27 cellular contexts compared by ENCODE assay signal in genomic region chr6:144655376-144655775, GRCh38.
DNase-seq lines count a peak whose midpoint lies in the region; ATAC-seq and TF ChIP-seq lines count a peak whose summit lies in the region.
"Had no signal": no experiment of that assay in that cellular context is flagged by ENCODE, and none has a peak within 500 bp of the region (broad histone marks: within the 10 kb centered on the region; RNA-seq: fewer than 3 reads in every experiment).

No MANE protein-coding gene starts in this region.

- H3K27ac ChIP-seq in OCI-LY1 (ENCODE audit: low read depth, low read length, poor library complexity, severe bottlenecking) (peak overlapping the region; percentile 26), heart right ventricle (no peak overlapping the region)
- H3K27ac ChIP-seq: suprapubic skin, WERI-Rb-1 had no signal

- H3K9me2 ChIP-seq in OCI-LY1 (ENCODE audit: low read depth, low read length), result no peaks in the 10 kb centered on the region

- no peak overlapping the region for H3K4me2 ChIP-seq in OCI-LY1 (ENCODE audit: low read length)

- H3K27ac Mint-ChIP-seq in activated T-cell treated with anti-CD3 and anti-CD28 coated beads, Interleukin-2, amount 50 U/mL, for 24 hours, result peak overlapping the region; percentile 2
- H3K27ac Mint-ChIP-seq in progenitor cell of endocrine pancreas, result peak overlapping the region; percentile 78
- H3K27ac Mint-ChIP-seq: activated naive CD8-positive, alpha-beta T cell treated with anti-CD3 and anti-CD28 coated beads, Interleukin-2, amount 10 ng/mL, durations not matched to agents 7 days and 5 days; T-helper 2 cell treated with Interferon-gamma antibody and Interleukin-4, amounts not matched to agents 5 μg/mL and 100 μg/mL, for 36 hours had no signal

- H3K9me3 ChIP-seq in OCI-LY1 (ENCODE audit: low read length) (no peaks in the 10 kb centered on the region), heart right ventricle (no peaks in the 10 kb centered on the region)
- H3K9me3 ChIP-seq: MG63, suprapubic skin had no signal

- H3K27me3 Mint-ChIP-seq in activated T-cell treated with anti-CD3 and anti-CD28 coated beads, Interleukin-2, amount 50 U/mL, for 24 hours, result no peaks in the 10 kb centered on the region
- no peaks in the 10 kb centered on the region for H3K27me3 Mint-ChIP-seq in progenitor cell of endocrine pancreas
- H3K27me3 Mint-ChIP-seq: activated naive CD8-positive, alpha-beta T cell treated with anti-CD3 and anti-CD28 coated beads, Interleukin-2, amount 10 ng/mL, durations not matched to agents 7 days and 5 days had no signal

- peaks cover 80% of the 10 kb centered on the region for H3K4me1 ChIP-seq in OCI-LY1 (ENCODE audit: insufficient read depth, low read length, severe bottlenecking)
- peaks cover 0 to 44% (median 14%) of the 10 kb centered on the region in 9 donors for H3K4me1 ChIP-seq in heart right ventricle

- H3K27me3 ChIP-seq in OCI-LY1 (ENCODE audit: insufficient read depth, low read length) (no peaks in the 10 kb centered on the region), heart right ventricle (no peaks in the 10 kb centered on the region)
- H3K27me3 ChIP-seq: MG63, suprapubic skin had no signal

- ATAC-seq in heart right ventricle, result no peak
- ATAC-seq: esophagus mucosa, K562, left ventricle myocardium superior, SK-N-SH treated with all-trans-retinoic acid at 6 μM for 48 hours had no signal

- H3K9me3 Mint-ChIP-seq in activated T-cell treated with anti-CD3 and anti-CD28 coated beads, Interleukin-2, amount 50 U/mL, for 24 hours, result no peaks in the 10 kb centered on the region
- H3K9me3 Mint-ChIP-seq in progenitor cell of endocrine pancreas (ENCODE audit: low read depth), result no peaks in the 10 kb centered on the region
- H3K9me3 Mint-ChIP-seq: activated naive CD8-positive, alpha-beta T cell treated with anti-CD3 and anti-CD28 coated beads, Interleukin-2, amount 10 ng/mL, durations not matched to agents 7 days and 5 days; T-helper 2 cell treated with Interferon-gamma antibody and Interleukin-4, amounts not matched to agents 5 μg/mL and 100 μg/mL, for 36 hours had no signal

- WGBS in heart right ventricle, 2 donors, result 89 to 90% methylated on average over 1 of the region's 1 CpG

- no peak overlapping the region for H2AFZ ChIP-seq in OCI-LY1 (ENCODE audit: low read length)

- H3F3A ChIP-seq in OCI-LY1 (ENCODE audit: insufficient read depth, low read length), result no peaks in the 10 kb centered on the region

- intact Hi-C loops in heart right ventricle (cut with DNase I), result no loop called here

- peaks cover 71% of the 10 kb centered on the region for H3K4me1 Mint-ChIP-seq in activated T-cell treated with anti-CD3 and anti-CD28 coated beads, Interleukin-2, amount 50 U/mL, for 24 hours (ENCODE audit: low read depth)
- H3K4me1 Mint-ChIP-seq in progenitor cell of endocrine pancreas (ENCODE audit: low read depth), result peaks cover 69% of the 10 kb centered on the region

- no peak for TF ChIP-seq CTCF in OCI-LY1 (IDR thresholded peaks at IDR 0.05; ENCODE audit: low read length)
- TF ChIP-seq CTCF in progenitor cell of endocrine pancreas (IDR thresholded peaks at IDR 0.05; ENCODE audit: unreplicated experiment), result no peak
- TF ChIP-seq CTCF in heart right ventricle (IDR thresholded peaks at IDR 0.05), result no peak

- DNase-seq in activated T-cell treated with anti-CD3 and anti-CD28 coated beads, Interleukin-2, amount 50 U/mL, for 24 hours, result no peak
- DNase-seq in activated T-cell treated with anti-CD3 and anti-CD28 coated beads for 4 hours (no peak), fibroblast of peridontal ligament (ENCODE audit: extremely low read depth) (peak; percentile 18), progenitor cell of endocrine pancreas (ENCODE audit: low spot score, unreplicated experiment) (no peak), NCI-H526 treated with DMSO at 0.1 percent for 48 hours (lab: John Stamatoyannopoulos, UW) (no peak), heart right ventricle (no peak), COR-L47 (lab: John Stamatoyannopoulos, UW) (no peak)
- DNase-seq: 8988T; activated CD4-positive, alpha-beta T cell treated with anti-CD3 and anti-CD28 coated beads, Interleukin-2, amount 50 U/mL, for 4 hours; activated naive CD8-positive, alpha-beta T cell treated with anti-CD3 and anti-CD28 coated beads, Interleukin-2, amount 10 ng/mL, durations not matched to agents 7 days and 5 days; Calu3; effector memory CD4-positive, alpha-beta T cell; islet precursor cell; left ventricle myocardium superior; MG63; NCI-H1417; NCI-H446; nucleus accumbens; OCI-M1; WERI-Rb-1 had no signal

- H3K79me2 ChIP-seq in OCI-LY1 (ENCODE audit: insufficient read depth, low read length), result no peaks in the 10 kb centered on the region

- no peak overlapping the region for H3K4me3 ChIP-seq in OCI-LY1 (ENCODE audit: low read depth, low read length, poor library complexity, severe bottlenecking)
- no peak overlapping the region for H3K4me3 ChIP-seq in heart right ventricle
- H3K4me3 ChIP-seq: K562, MG63, skin epidermis, suprapubic skin had no signal

- no peaks in the 10 kb centered on the region for H4K20me1 ChIP-seq in OCI-LY1 (ENCODE audit: insufficient read depth, low read length)

- no peaks in the 10 kb centered on the region for H3K36me3 Mint-ChIP-seq in activated T-cell treated with anti-CD3 and anti-CD28 coated beads, Interleukin-2, amount 50 U/mL, for 24 hours (ENCODE audit: low read depth)
- no peaks in the 10 kb centered on the region for H3K36me3 Mint-ChIP-seq in progenitor cell of endocrine pancreas (ENCODE audit: insufficient read depth)

- H3K9ac ChIP-seq in OCI-LY1 (ENCODE audit: low read length), result no peak overlapping the region

- no peak overlapping the region for H3K4me3 Mint-ChIP-seq in activated T-cell treated with anti-CD3 and anti-CD28 coated beads, Interleukin-2, amount 50 U/mL, for 24 hours
- no peak overlapping the region for H3K4me3 Mint-ChIP-seq in progenitor cell of endocrine pancreas (ENCODE audit: low read depth)
- H3K4me3 Mint-ChIP-seq: activated naive CD8-positive, alpha-beta T cell treated with anti-CD3 and anti-CD28 coated beads, Interleukin-2, amount 10 ng/mL, durations not matched to agents 7 days and 5 days; T-helper 2 cell treated with Interferon-gamma antibody and Interleukin-4, amounts not matched to agents 5 μg/mL and 100 μg/mL, for 36 hours had no signal

- no peaks in the 10 kb centered on the region; the same call in 1 of the 2 replicates for H3K36me3 ChIP-seq in OCI-LY1 (ENCODE audit: insufficient read depth, low read length)
- no peaks in the 10 kb centered on the region for H3K36me3 ChIP-seq in heart right ventricle
- H3K36me3 ChIP-seq: MG63, suprapubic skin, WERI-Rb-1 had no signal
